In the genomic region with DNA sequence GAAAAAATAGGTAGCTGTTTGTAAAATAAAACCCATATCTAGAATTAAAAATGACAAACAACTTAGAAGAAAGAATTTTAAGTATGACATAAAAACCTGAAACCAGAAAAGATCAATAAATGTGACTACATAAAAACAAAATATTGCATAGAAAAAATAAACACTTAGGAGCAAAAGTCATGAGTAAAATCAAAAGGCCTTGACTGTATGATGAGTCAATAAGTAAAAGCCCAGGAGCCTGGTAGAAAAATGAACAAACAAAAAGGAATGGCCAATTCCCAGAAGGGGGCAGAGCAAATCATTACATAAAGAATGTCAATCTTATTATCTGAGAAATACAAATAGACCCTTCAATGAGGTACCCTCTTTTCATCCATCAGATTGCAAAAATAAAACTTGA, we compare ENCODE assay signal across 1 cellular context.
TF ChIP-seq lines count a peak whose summit lies in the region.

No MANE protein-coding gene starts in this region.

TF ChIP-seq in HepG2, 621 proteins besides CTCF, POLR2A, EP300 and RAD21 (continued from another document and continues in another):
- TF ChIP-seq, protein P1, sequence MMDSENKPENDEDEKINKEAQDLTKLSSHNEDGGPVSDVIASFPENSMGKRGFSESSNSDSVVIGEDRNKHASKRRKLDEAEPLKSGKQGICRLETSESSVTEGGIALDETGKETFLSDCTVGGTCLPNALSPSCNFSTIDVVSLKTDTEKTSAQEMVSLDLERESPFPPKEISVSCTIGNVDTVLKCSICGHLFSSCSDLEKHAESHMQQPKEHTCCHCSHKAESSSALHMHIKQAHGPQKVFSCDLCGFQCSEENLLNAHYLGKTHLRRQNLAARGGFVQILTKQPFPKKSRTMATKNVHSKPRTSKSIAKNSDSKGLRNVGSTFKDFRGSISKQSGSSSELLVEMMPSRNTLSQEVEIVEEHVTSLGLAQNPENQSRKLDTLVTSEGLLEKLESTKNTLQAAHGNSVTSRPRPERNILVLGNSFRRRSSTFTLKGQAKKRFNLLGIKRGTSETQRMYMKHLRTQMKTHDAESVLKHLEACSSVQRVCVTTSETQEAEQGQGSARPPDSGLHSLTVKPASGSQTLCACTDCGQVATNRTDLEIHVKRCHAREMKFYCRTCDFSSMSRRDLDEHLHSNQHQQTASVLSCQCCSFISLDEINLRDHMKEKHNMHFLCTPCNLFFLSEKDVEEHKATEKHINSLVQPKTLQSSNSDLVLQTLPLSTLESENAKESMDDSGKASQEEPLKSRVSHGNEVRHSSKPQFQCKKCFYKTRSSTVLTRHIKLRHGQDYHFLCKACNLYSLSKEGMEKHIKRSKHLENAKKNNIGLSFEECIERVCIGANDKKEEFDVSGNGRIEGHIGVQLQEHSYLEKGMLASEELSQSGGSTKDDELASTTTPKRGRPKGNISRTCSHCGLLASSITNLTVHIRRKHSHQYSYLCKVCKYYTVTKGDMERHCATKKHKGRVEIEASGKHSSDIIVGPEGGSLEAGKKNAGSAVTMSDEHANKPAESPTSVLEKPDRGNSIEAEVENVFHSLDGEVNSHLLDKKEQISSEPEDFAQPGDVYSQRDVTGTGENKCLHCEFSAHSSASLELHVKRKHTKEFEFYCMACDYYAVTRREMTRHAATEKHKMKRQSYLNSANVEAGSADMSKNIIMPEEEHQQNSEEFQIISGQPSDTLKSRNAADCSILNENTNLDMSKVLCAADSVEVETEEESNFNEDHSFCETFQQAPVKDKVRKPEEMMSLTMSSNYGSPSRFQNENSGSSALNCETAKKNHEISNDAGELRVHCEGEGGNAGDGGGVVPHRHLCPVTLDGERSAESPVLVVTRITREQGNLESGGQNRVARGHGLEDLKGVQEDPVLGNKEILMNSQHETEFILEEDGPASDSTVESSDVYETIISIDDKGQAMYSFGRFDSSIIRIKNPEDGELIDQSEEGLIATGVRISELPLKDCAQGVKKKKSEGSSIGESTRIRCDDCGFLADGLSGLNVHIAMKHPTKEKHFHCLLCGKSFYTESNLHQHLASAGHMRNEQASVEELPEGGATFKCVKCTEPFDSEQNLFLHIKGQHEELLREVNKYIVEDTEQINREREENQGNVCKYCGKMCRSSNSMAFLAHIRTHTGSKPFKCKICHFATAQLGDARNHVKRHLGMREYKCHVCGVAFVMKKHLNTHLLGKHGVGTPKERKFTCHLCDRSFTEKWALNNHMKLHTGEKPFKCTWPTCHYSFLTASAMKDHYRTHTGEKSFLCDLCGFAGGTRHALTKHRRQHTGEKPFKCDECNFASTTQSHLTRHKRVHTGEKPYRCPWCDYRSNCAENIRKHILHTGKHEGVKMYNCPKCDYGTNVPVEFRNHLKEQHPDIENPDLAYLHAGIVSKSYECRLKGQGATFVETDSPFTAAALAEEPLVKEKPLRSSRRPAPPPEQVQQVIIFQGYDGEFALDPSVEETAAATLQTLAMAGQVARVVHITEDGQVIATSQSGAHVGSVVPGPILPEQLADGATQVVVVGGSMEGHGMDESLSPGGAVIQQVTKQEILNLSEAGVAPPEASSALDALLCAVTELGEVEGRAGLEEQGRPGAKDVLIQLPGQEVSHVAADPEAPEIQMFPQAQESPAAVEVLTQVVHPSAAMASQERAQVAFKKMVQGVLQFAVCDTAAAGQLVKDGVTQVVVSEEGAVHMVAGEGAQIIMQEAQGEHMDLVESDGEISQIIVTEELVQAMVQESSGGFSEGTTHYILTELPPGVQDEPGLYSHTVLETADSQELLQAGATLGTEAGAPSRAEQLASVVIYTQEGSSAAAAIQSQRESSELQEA (CRISPR knock-in tag; IDR thresholded peaks at IDR 0.05; ENCODE audit: not compliant biosample characterization): no peak
- TF ChIP-seq FOXP1 (IDR thresholded peaks at IDR 0.05): no peak
- peak; percentile 11; the same call in 1 of the 2 replicates for TF ChIP-seq FOXP1 (CRISPR knock-in tag; IDR thresholded peaks at IDR 0.05)
- TF ChIP-seq CHD2 (IDR thresholded peaks at IDR 0.05; ENCODE audit: low read depth, low read length): no peak
- TF ChIP-seq SP2 (CRISPR knock-in tag; IDR thresholded peaks at IDR 0.05): no peak
- peak; percentile 85 for TF ChIP-seq MED1 (CRISPR knock-in tag; IDR thresholded peaks at IDR 0.05)
- no peak for TF ChIP-seq ZBTB7B (CRISPR knock-in tag; IDR thresholded peaks at IDR 0.05)
- TF ChIP-seq ISL2 (CRISPR knock-in tag; IDR thresholded peaks at IDR 0.05): peak; percentile 72; the same call in 1 of the 2 replicates
- TF ChIP-seq SKI (IDR thresholded peaks at IDR 0.05; ENCODE audit: partially characterized antibody): no peak
- no peak for TF ChIP-seq ZMYM3 (CRISPR knock-in tag; IDR thresholded peaks at IDR 0.05)
- TF ChIP-seq YEATS2 (CRISPR knock-in tag; IDR thresholded peaks at IDR 0.05; ENCODE audit: borderline replicate concordance): no peak
- TF ChIP-seq HNRNPL (IDR thresholded peaks at IDR 0.05; ENCODE audit: low read depth, low read length): no peak
- TF ChIP-seq, protein P2, sequence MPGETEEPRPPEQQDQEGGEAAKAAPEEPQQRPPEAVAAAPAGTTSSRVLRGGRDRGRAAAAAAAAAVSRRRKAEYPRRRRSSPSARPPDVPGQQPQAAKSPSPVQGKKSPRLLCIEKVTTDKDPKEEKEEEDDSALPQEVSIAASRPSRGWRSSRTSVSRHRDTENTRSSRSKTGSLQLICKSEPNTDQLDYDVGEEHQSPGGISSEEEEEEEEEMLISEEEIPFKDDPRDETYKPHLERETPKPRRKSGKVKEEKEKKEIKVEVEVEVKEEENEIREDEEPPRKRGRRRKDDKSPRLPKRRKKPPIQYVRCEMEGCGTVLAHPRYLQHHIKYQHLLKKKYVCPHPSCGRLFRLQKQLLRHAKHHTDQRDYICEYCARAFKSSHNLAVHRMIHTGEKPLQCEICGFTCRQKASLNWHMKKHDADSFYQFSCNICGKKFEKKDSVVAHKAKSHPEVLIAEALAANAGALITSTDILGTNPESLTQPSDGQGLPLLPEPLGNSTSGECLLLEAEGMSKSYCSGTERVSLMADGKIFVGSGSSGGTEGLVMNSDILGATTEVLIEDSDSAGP (CRISPR knock-in tag; IDR thresholded peaks at IDR 0.05; ENCODE audit: borderline replicate concordance): no peak
- TF ChIP-seq SRSF1 (optimal IDR thresholded peaks at IDR 0.05; ENCODE audit: low read depth, low read length): no peak
- TF ChIP-seq KDM2A (CRISPR knock-in tag; IDR thresholded peaks at IDR 0.05; ENCODE audit: borderline replicate concordance, low read depth): no peak
- 0 out of 2 replicates have a peak, but pooled peaks have one; percentile 21 for TF ChIP-seq GFI1 (CRISPR knock-in tag; IDR thresholded peaks at IDR 0.05; ENCODE audit: borderline replicate concordance)
- TF ChIP-seq ZNF432 (CRISPR knock-in tag; IDR thresholded peaks at IDR 0.05; ENCODE audit: borderline replicate concordance): no peak
- no peak for TF ChIP-seq TEAD2 (CRISPR knock-in tag; IDR thresholded peaks at IDR 0.05)
- TF ChIP-seq FOXC1 (CRISPR knock-in tag; IDR thresholded peaks at IDR 0.05; ENCODE audit: borderline replicate concordance): no peak
- no peak for TF ChIP-seq SMARCC2 (IDR thresholded peaks at IDR 0.05)
- TF ChIP-seq ELF3 (CRISPR knock-in tag; IDR thresholded peaks at IDR 0.05): peak; percentile 32; the same call in 1 of the 2 replicates
- TF ChIP-seq, protein P3, sequence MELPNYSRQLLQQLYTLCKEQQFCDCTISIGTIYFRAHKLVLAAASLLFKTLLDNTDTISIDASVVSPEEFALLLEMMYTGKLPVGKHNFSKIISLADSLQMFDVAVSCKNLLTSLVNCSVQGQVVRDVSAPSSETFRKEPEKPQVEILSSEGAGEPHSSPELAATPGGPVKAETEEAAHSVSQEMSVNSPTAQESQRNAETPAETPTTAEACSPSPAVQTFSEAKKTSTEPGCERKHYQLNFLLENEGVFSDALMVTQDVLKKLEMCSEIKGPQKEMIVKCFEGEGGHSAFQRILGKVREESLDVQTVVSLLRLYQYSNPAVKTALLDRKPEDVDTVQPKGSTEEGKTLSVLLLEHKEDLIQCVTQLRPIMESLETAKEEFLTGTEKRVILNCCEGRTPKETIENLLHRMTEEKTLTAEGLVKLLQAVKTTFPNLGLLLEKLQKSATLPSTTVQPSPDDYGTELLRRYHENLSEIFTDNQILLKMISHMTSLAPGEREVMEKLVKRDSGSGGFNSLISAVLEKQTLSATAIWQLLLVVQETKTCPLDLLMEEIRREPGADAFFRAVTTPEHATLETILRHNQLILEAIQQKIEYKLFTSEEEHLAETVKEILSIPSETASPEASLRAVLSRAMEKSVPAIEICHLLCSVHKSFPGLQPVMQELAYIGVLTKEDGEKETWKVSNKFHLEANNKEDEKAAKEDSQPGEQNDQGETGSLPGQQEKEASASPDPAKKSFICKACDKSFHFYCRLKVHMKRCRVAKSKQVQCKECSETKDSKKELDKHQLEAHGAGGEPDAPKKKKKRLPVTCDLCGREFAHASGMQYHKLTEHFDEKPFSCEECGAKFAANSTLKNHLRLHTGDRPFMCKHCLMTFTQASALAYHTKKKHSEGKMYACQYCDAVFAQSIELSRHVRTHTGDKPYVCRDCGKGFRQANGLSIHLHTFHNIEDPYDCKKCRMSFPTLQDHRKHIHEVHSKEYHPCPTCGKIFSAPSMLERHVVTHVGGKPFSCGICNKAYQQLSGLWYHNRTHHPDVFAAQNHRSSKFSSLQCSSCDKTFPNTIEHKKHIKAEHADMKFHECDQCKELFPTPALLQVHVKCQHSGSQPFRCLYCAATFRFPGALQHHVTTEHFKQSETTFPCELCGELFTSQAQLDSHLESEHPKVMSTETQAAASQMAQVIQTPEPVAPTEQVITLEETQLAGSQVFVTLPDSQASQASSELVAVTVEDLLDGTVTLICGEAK (IDR thresholded peaks at IDR 0.05): no peak
- TF ChIP-seq, protein P3 (CRISPR knock-in tag; IDR thresholded peaks at IDR 0.05): no peak
- no peak for TF ChIP-seq ZNF530 (CRISPR knock-in tag; IDR thresholded peaks at IDR 0.05; ENCODE audit: low read depth)
- TF ChIP-seq NCOA2 (CRISPR knock-in tag; IDR thresholded peaks at IDR 0.05): peak; percentile 91
- no peak for TF ChIP-seq SP4 (CRISPR knock-in tag; IDR thresholded peaks at IDR 0.05)
- no peak for TF ChIP-seq ZNF138 (CRISPR knock-in tag; IDR thresholded peaks at IDR 0.05; ENCODE audit: low read depth)
- no peak for TF ChIP-seq MEIS2 (CRISPR knock-in tag; IDR thresholded peaks at IDR 0.05)
- TF ChIP-seq, protein P4, sequence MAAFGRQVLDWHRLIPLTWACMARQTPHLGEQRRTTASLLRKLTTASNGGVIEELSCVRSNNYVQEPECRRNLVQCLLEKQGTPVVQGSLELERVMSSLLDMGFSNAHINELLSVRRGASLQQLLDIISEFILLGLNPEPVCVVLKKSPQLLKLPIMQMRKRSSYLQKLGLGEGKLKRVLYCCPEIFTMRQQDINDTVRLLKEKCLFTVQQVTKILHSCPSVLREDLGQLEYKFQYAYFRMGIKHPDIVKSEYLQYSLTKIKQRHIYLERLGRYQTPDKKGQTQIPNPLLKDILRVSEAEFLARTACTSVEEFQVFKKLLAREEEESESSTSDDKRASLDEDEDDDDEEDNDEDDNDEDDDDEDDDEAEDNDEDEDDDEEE (CRISPR knock-in tag; IDR thresholded peaks at IDR 0.05): no peak
- peak; percentile 65; the same call in 1 of the 2 replicates for TF ChIP-seq NFIC (IDR thresholded peaks at IDR 0.05; ENCODE audit: low read length)
- TF ChIP-seq, protein P5, sequence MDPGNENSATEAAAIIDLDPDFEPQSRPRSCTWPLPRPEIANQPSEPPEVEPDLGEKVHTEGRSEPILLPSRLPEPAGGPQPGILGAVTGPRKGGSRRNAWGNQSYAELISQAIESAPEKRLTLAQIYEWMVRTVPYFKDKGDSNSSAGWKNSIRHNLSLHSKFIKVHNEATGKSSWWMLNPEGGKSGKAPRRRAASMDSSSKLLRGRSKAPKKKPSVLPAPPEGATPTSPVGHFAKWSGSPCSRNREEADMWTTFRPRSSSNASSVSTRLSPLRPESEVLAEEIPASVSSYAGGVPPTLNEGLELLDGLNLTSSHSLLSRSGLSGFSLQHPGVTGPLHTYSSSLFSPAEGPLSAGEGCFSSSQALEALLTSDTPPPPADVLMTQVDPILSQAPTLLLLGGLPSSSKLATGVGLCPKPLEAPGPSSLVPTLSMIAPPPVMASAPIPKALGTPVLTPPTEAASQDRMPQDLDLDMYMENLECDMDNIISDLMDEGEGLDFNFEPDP (CRISPR knock-in tag; conservative IDR thresholded peaks at IDR 0.05): no peak
- TF ChIP-seq NRL (CRISPR knock-in tag; IDR thresholded peaks at IDR 0.05; ENCODE audit: borderline replicate concordance): no peak
- TF ChIP-seq, protein P6, sequence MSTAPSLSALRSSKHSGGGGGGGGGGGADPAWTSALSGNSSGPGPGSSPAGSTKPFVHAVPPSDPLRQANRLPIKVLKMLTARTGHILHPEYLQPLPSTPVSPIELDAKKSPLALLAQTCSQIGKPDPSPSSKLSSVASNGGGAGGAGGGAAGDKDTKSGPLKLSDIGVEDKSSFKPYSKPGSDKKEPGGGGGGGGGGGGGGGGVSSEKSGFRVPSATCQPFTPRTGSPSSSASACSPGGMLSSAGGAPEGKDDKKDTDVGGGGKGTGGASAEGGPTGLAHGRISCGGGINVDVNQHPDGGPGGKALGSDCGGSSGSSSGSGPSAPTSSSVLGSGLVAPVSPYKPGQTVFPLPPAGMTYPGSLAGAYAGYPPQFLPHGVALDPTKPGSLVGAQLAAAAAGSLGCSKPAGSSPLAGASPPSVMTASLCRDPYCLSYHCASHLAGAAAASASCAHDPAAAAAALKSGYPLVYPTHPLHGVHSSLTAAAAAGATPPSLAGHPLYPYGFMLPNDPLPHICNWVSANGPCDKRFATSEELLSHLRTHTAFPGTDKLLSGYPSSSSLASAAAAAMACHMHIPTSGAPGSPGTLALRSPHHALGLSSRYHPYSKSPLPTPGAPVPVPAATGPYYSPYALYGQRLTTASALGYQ (CRISPR knock-in tag; IDR thresholded peaks at IDR 0.05): no peak
- no peak for TF ChIP-seq ZNF841 (CRISPR knock-in tag; IDR thresholded peaks at IDR 0.05; ENCODE audit: borderline replicate concordance)
- peak; percentile 44 for TF ChIP-seq RARA (CRISPR knock-in tag; IDR thresholded peaks at IDR 0.05)
